ENCODE assay signal across 1 cellular context in the genomic region with DNA sequence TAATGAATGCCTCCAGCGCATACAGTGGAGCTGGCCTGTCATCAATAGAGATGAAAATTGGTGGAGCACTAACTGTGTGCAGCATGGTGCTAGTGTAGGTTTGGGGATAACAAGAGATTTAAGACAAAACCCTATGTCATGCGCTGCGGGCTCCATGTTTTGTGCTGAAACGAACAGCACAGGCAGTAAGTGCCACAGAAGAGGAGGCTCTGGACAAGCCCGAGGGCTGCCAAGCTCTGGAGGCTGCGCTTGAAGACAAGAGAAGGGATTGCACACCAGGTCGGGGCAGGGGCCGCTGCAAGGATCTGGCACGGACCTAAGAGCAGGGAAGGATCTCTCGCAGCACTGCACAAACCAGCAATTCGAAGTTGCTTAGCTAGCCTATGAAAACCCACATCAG.
TF ChIP-seq lines count a peak whose summit lies in the region.

No MANE protein-coding gene starts in this region.

TF ChIP-seq in H1, 55 proteins besides CTCF, POLR2A, EP300 and RAD21:
- TF ChIP-seq YY1 (IDR thresholded peaks at IDR 0.05; ENCODE audit: low read depth, low read length) (no peak), HDAC2 (IDR thresholded peaks at IDR 0.05; ENCODE audit: borderline replicate concordance in 1 of 2, low read depth in 2 of 2, low read length in 2 of 2) (no peak), KDM1A (IDR thresholded peaks at IDR 0.05; ENCODE audit: borderline replicate concordance, low read length) (no peak), SIN3A (conservative IDR thresholded peaks at IDR 0.05 in 1 of 2, IDR thresholded peaks at IDR 0.05 in 1 of 2; ENCODE audit: low read depth in 1 of 2, low read length in 2 of 2) (no peak), SUZ12 (IDR thresholded peaks at IDR 0.05; ENCODE audit: low read length) (no peak), SIRT6 (IDR thresholded peaks at IDR 0.05; ENCODE audit: low read length) (no peak), TBP (IDR thresholded peaks at IDR 0.05; ENCODE audit: low read depth, low read length) (no peak), SP4 (IDR thresholded peaks at IDR 0.05; ENCODE audit: low read length) (no peak), TCF12 (IDR thresholded peaks at IDR 0.05; ENCODE audit: low read depth, low read length) (no peak), E2F6 (IDR thresholded peaks at IDR 0.05) (no peak), RNF2 (IDR thresholded peaks at IDR 0.05; ENCODE audit: borderline replicate concordance, low read depth, low read length, missing control alignments, poor library complexity, severe bottlenecking) (no peak), TAF7 (optimal IDR thresholded peaks at IDR 0.05; ENCODE audit: borderline replicate concordance, low read depth, low read length) (no peak), SAP30 (IDR thresholded peaks at IDR 0.05; ENCODE audit: insufficient read depth, insufficient replicate concordance, low read length) (no peak), JUND (IDR thresholded peaks at IDR 0.05; ENCODE audit: low read length) (no peak), RFX5 (IDR thresholded peaks at IDR 0.05; ENCODE audit: borderline replicate concordance, low read depth, low read length) (no peak), CBX8 (IDR thresholded peaks at IDR 0.05; ENCODE audit: borderline replicate concordance, low read depth, low read length) (no peak)
- TF ChIP-seq, protein P1, sequence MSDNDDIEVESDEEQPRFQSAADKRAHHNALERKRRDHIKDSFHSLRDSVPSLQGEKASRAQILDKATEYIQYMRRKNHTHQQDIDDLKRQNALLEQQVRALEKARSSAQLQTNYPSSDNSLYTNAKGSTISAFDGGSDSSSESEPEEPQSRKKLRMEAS (IDR thresholded peaks at IDR 0.05) = no peak
TF ChIP-seq in H1: peak in this region for 0.
